1 cellular context compared by ENCODE assay signal in genomic region chr19:45090598-45090997, GRCh38.
TF ChIP-seq lines count a peak whose summit lies in the region.

No MANE protein-coding gene starts in this region.

TF ChIP-seq in WTC11, 78 proteins besides CTCF, POLR2A, EP300 and RAD21 (continued from another document):
- TF ChIP-seq E2F5 (CRISPR knock-in tag; IDR thresholded peaks at IDR 0.05): no peak
- no peak for TF ChIP-seq NR1H2 (CRISPR knock-in tag; IDR thresholded peaks at IDR 0.05)
- no peak for TF ChIP-seq ZNF416 (CRISPR knock-in tag; IDR thresholded peaks at IDR 0.05)
